Comparison of ENCODE assay signal across 8 cellular contexts in genomic region chr10:101587725-101588614, GRCh38. TPM values are rescaled to one million over a fixed set of nuclear protein-coding genes. Genes with fewer than 3 reads are reported as not detected.
DNase-seq lines count a peak whose midpoint lies in the region; ATAC-seq and TF ChIP-seq lines count a peak whose summit lies in the region.

Gene DPCD, plus strand, starts transcription at chr10:101588321. Its CDS starts 16 bp downstream, at chr10:101588337.
Gene POLL, minus strand, starts transcription at chr10:101588257. Its CDS starts 897 bp downstream, at chr10:101587360.

- CTCF ChIA-PET in PC-3 (lab: Charles Lee) = interaction anchor here (1.2 to 1.3 kb wide), 2 partner anchors 15 to 17 kb away, joined by 3 to 8 read pairs; no protein-coding TSS in a partner anchor

- POLR2A ChIA-PET in PC-3 (lab: Charles Lee; ENCODE audit: unreplicated experiment) = no interaction called here

- no peak for TF ChIP-seq RAD21 in Ishikawa (IDR thresholded peaks at IDR 0.05; ENCODE audit: low read depth)

- H3K36me3 ChIP-seq in PC-3 (ENCODE audit: low read depth, low read length) (0 out of 2 replicates have a peak, but pooled peaks cover 3% of the 10 kb centered on the region), esophagus (ENCODE audit: control insufficient read depth in 2 of 2, insufficient read depth in 2 of 2, low read length in 1 of 2) (peaks cover 6 to 11% of the 10 kb centered on the region in 2 donors), mucosa of stomach (ENCODE audit: control insufficient read depth, insufficient read depth, low read length) (peaks cover 2% of the 10 kb centered on the region)

- DNase-seq in DMS153 treated with DMSO at 0.1 percent for 48 hours (lab: John Stamatoyannopoulos, UW; ENCODE audit: unreplicated experiment) (peak; percentile 85), PC-3 (peak; percentile 90)
- peak; percentile 94 for DNase-seq in activated T-cell treated with anti-CD3 and anti-CD28 coated beads, Interleukin-2, amount 50 U/mL, for 48 hours
- DNase-seq in stimulated activated CD8-positive, alpha-beta memory T cell treated with anti-CD3 and anti-CD28 coated beads, Interleukin-4, amount 100 ng/mL, for 48 hours = peak; percentile 97

- no peaks in the 10 kb centered on the region for H3K27me3 ChIP-seq in PC-3 (ENCODE audit: low read length)
- H3K27me3 ChIP-seq in esophagus (ENCODE audit: control insufficient read depth in 1 of 2, insufficient read depth in 2 of 2, low read length in 2 of 2) = no peaks in the 10 kb centered on the region
- H3K27me3 ChIP-seq in mucosa of stomach (ENCODE audit: control insufficient read depth, insufficient read depth, low read length) = no peaks in the 10 kb centered on the region

- H3K79me2 ChIP-seq in PC-3 (ENCODE audit: low read length) = peaks cover 24% of the 10 kb centered on the region

- 0 to 1% methylated on average over 48 of the region's 48 CpGs for WGBS in esophagus, 2 donors

- H3K9ac ChIP-seq in PC-3 (ENCODE audit: low read length) (peak within 1 kb of the TSS; percentile 89), mucosa of stomach (ENCODE audit: low read length) (peak within 1 kb of the TSS; percentile 89)

- TSS peak; percentile 55 for BruUV-seq in PC-3 (replicated peaks; lab: Mats Ljungman, UMichigan)

- no peaks in the 10 kb centered on the region for H3K9me2 ChIP-seq in PC-3 (replicated peaks; ENCODE audit: low read length)

- H4K20me1 ChIP-seq in PC-3 (ENCODE audit: low read length) = no peaks in the 10 kb centered on the region

- H3K4me3 ChIP-seq in PC-3 (ENCODE audit: low read length) (peak within 1 kb of the TSS; percentile 98), esophagus (ENCODE audit: low read depth in 1 of 2, low read length in 2 of 2) (peak within 1 kb of the TSS; percentile 85 to 89), mucosa of stomach (ENCODE audit: low read length) (peak within 1 kb of the TSS; percentile 64)

- peaks cover 13% of the 10 kb centered on the region for H3K4me1 ChIP-seq in PC-3 (ENCODE audit: insufficient read depth, low read length)
- H3K4me1 ChIP-seq in esophagus (ENCODE audit: control insufficient read depth in 2 of 2, insufficient read depth in 2 of 2, low read length in 1 of 2) = peaks cover 6 to 9% of the 10 kb centered on the region in 2 donors
- peaks cover 16% of the 10 kb centered on the region for H3K4me1 ChIP-seq in mucosa of stomach (ENCODE audit: control insufficient read depth, insufficient read depth, low read length)

- no peak for TF ChIP-seq CTCF in PC-3 (conservative IDR thresholded peaks at IDR 0.05; ENCODE audit: low read depth, low read length)

- ATAC-seq in GM21576 (IDR thresholded peaks at IDR 0.05; ENCODE audit: unreplicated experiment) = peak; percentile 98
- ATAC-seq in PC-3 = peak; percentile 96

- no peaks in the 10 kb centered on the region for H3F3A ChIP-seq in PC-3 (ENCODE audit: low read length, unreplicated experiment)

- H2AFZ ChIP-seq in PC-3 (ENCODE audit: low read length) = peak within 1 kb of the TSS; percentile 89

- H3K9me3 ChIP-seq in PC-3 (ENCODE audit: low read length) (no peaks in the 10 kb centered on the region), esophagus (ENCODE audit: control insufficient read depth in 2 of 2, insufficient read depth in 1 of 2, low read depth in 1 of 2, low read length in 1 of 2) (no peaks in the 10 kb centered on the region), mucosa of stomach (ENCODE audit: control insufficient read depth, low read length) (no peaks in the 10 kb centered on the region)

- no peak; the same call in 1 of the 2 replicates for TF ChIP-seq EP300 in Ishikawa (IDR thresholded peaks at IDR 0.05; ENCODE audit: borderline replicate concordance)

- H3K27ac ChIP-seq in PC-3 (ENCODE audit: low read length) (no peak within 1 kb of the TSS), esophagus (ENCODE audit: low read depth in 2 of 2, low read length in 1 of 2) (peak within 1 kb of the TSS; percentile 19 to 72)

- intact Hi-C loops in PC-3 (cut with micrococcal nuclease) = loop anchor here (5.0 kb wide), 1 partner anchor 194 kb away; the partner anchor contains the start of gene NPM3

- peak within 1 kb of the TSS; percentile 85 for H3K4me2 ChIP-seq in PC-3 (ENCODE audit: low read length)

TF ChIP-seq in Ishikawa, 13 proteins besides CTCF, POLR2A, EP300 and RAD21:
- peak; percentile 65 for TF ChIP-seq EGR1 (IDR thresholded peaks at IDR 0.05)
- TF ChIP-seq NFIC (IDR thresholded peaks at IDR 0.05) = no peak
- peak; percentile 93 for TF ChIP-seq ZBTB7A (IDR thresholded peaks at IDR 0.05; ENCODE audit: low read depth)
- no peak; the same call in 1 of the 2 replicates for TF ChIP-seq CREB1 (IDR thresholded peaks at IDR 0.05; ENCODE audit: low read depth)
- peak; percentile 90 for TF ChIP-seq TAF1 (IDR thresholded peaks at IDR 0.05; ENCODE audit: low read depth)
- no peak for TF ChIP-seq TEAD4 (IDR thresholded peaks at IDR 0.05)
- peak; percentile 67 for TF ChIP-seq MAX (IDR thresholded peaks at IDR 0.05)
- peak; percentile 39; the same call in 1 of the 2 replicates for TF ChIP-seq TCF12 (IDR thresholded peaks at IDR 0.05; ENCODE audit: low read depth)
- TF ChIP-seq CEBPB (IDR thresholded peaks at IDR 0.05) = no peak
- peak; percentile 96 for TF ChIP-seq YY1 (IDR thresholded peaks at IDR 0.05; ENCODE audit: low read depth)
- no peak; the same call in 1 of the 2 replicates for TF ChIP-seq FOXM1 (IDR thresholded peaks at IDR 0.05; ENCODE audit: borderline replicate concordance, low read depth)
- no peak for TF ChIP-seq USF1 (IDR thresholded peaks at IDR 0.05)
- TF ChIP-seq REST (IDR thresholded peaks at IDR 0.05; ENCODE audit: low read depth) = no peak

RNA-seq across cellular contexts. Expression of gene DPCD, which starts in this region (rescaled TPM):
- total RNA-seq in PC-3 (2014; rRNA removed) = 37.1 and 44.2 TPM in 2 replicates
- 10 to 100 TPM; 17.3 to 28.3 TPM for polyA plus RNA-seq in esophagus

RNA-seq across cellular contexts. Expression of gene POLL, which starts in this region (rescaled TPM):
- 10.9 and 13.1 TPM in 2 replicates for total RNA-seq in PC-3 (2014; rRNA removed)
- polyA plus RNA-seq in esophagus = 10 to 100 TPM; 13.5 to 24.0 TPM
